ENCODE assay signal across 1 cellular context in genomic region chr2:74551942-74552913, GRCh38.
TF ChIP-seq lines count a peak whose summit lies in the region.

No MANE protein-coding gene starts in this region.

TF ChIP-seq in GM12878, 131 proteins besides CTCF, POLR2A, EP300 and RAD21 (continued from another document):
- TF ChIP-seq KDM1A (IDR thresholded peaks at IDR 0.05; ENCODE audit: borderline replicate concordance) (no peak), IKZF2 (IDR thresholded peaks at IDR 0.05) (peak in 1 of 2 experiments; percentile 61; a peak in 3 of 4 replicates), CHD2 (IDR thresholded peaks at IDR 0.05; ENCODE audit: borderline replicate concordance, low read depth, low read length) (no peak), PAX5 (IDR thresholded peaks at IDR 0.05; ENCODE audit: borderline replicate concordance, low read depth, low read length) (peak; percentile 92), ASH2L (IDR thresholded peaks at IDR 0.05; ENCODE audit: borderline replicate concordance, low read depth) (no peak), ETV6 (conservative IDR thresholded peaks at IDR 0.05 in 1 of 2, IDR thresholded peaks at IDR 0.05 in 1 of 2; ENCODE audit: borderline replicate concordance in 1 of 2, low read depth in 1 of 2) (0 out of 4 replicates have a peak, but pooled peaks of 1 of the 2 experiments have one; percentile 53), SIX5 (IDR thresholded peaks at IDR 0.05; ENCODE audit: low read depth, low read length, severe bottlenecking) (no peak), TCF3 (IDR thresholded peaks at IDR 0.05; ENCODE audit: borderline replicate concordance, insufficient read depth, low read depth, low read length) (peak; percentile 58; the same call in 1 of the 2 replicates), ZNF217 (IDR thresholded peaks at IDR 0.05) (peak; percentile 38; the same call in 1 of the 2 replicates), PBX3 (IDR thresholded peaks at IDR 0.05; ENCODE audit: insufficient replicate concordance, low read depth, low read length) (no peak), CEBPB (IDR thresholded peaks at IDR 0.05; ENCODE audit: borderline replicate concordance in 1 of 2, low read depth in 2 of 2, low read length in 2 of 2) (no peak), MAX (IDR thresholded peaks at IDR 0.05; ENCODE audit: low read depth, low read length) (no peak), POU2F2 (IDR thresholded peaks at IDR 0.05; ENCODE audit: borderline replicate concordance, low read depth, low read length) (0 out of 3 replicates have a peak, but pooled peaks have one; percentile 9), CREM (IDR thresholded peaks at IDR 0.05; ENCODE audit: low read depth) (peak; percentile 57; the same call in 1 of the 2 replicates), MEF2B (IDR thresholded peaks at IDR 0.05; ENCODE audit: partially characterized antibody, poor library complexity, severe bottlenecking) (peak; percentile 40), RELB (IDR thresholded peaks at IDR 0.05; ENCODE audit: low read depth) (0 out of 2 replicates have a peak, but pooled peaks have one; percentile 33), STAT1 (conservative IDR thresholded peaks at IDR 0.05) (no peak)
